In the genomic region with DNA sequence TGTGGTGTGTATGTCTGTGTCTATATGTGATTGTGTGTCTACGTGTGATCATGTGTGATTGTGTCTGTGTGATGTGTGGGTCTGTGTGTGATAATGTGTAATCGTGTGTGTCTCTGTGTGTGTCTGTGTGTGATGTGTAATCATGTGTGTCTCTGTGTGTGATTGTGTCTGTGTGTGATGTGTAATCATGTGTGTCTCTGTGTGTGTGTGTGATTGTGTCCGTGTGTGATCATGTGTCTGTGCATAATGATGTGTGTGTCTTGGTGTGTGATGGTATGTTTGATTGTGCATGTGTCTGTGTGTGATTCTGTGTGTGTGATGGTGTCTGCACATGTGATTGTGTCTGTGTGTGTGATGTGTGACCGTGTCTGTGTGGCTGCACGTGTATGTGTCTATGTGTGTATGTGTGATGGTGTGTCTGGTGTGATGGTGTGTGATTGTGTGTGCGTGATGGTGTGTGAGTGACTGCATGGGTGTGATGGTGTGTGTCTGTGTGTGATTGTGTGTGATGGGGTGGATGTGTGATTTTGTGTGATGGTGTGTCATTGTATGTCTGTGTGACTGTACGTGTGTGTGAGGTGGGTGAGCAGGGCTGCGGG, we compare ENCODE assay signal across 21 cellular contexts.
"Had no signal": no experiment of that assay in that cellular context is flagged by ENCODE, and none has a peak within 500 bp of the region (broad histone marks: within the 10 kb centered on the region; RNA-seq: fewer than 3 reads in every experiment).

No MANE protein-coding gene starts in this region.

- H3K4me3 ChIP-seq: ascending aorta, breast epithelium, esophagus muscularis mucosa had no signal

- DNase-seq: activated CD4-positive, alpha-beta memory T cell treated with anti-CD3 and anti-CD28 coated beads, Interleukin-2, amount 10 ng/mL, durations not matched to agents 7 days and 5 days; activated CD4-positive, alpha-beta T cell treated with anti-CD3 and anti-CD28 coated beads for 4 hours; activated naive CD4-positive, alpha-beta T cell treated with anti-CD3 and anti-CD28 coated beads for 36 hours; activated T-cell treated with anti-CD3 and anti-CD28 coated beads, Interleukin-2, amount 50 U/mL, for 1 hour; effector CD4-positive, alpha-beta T cell; left ventricle myocardium superior; mesenchymal stem cell; natural killer cell; nucleus accumbens; stimulated activated CD4-positive, alpha-beta T cell treated with anti-CD3 and anti-CD28 coated beads, Interleukin-12 subunit alpha, Interleukin-12 subunit beta, amount 100 ng/mL, for 4 hours; stimulated activated CD4-positive, alpha-beta T cell treated with anti-CD3 and anti-CD28 coated beads, Interleukin-1b, Interleukin-23, amount 100 ng/mL, for 48 hours; stimulated activated CD8-positive, alpha-beta memory T cell treated with anti-CD3 and anti-CD28 coated beads, Interleukin-4, amount 100 ng/mL, for 48 hours; stimulated activated naive CD4-positive, alpha-beta T cell; T-helper 2 cell had no signal

- H3K27ac Mint-ChIP-seq: activated CD4-positive, alpha-beta memory T cell treated with anti-CD3 and anti-CD28 coated beads, Interleukin-2, amount 10 ng/mL, durations not matched to agents 7 days and 5 days; activated naive CD4-positive, alpha-beta T cell treated with anti-CD3 and anti-CD28 coated beads for 36 hours; activated T-helper 17 cell treated with anti-CD3 and anti-CD28 coated beads, Interleukin-2, amount 50 U/mL, for 72 hours; progenitor cell of endocrine pancreas had no signal

- H3K27me3 ChIP-seq: ascending aorta, breast epithelium had no signal

- H3K36me3 ChIP-seq: ascending aorta, breast epithelium, esophagus muscularis mucosa had no signal

- FAIRE-seq: endothelial cell of umbilical vein had no signal

- H3K9me3 ChIP-seq: ascending aorta, breast epithelium, esophagus muscularis mucosa had no signal

- H3K4me1 ChIP-seq: ascending aorta, breast epithelium had no signal

- H3K4me3 Mint-ChIP-seq: activated CD4-positive, alpha-beta memory T cell treated with anti-CD3 and anti-CD28 coated beads, Interleukin-2, amount 10 ng/mL, durations not matched to agents 7 days and 5 days; activated naive CD4-positive, alpha-beta T cell treated with anti-CD3 and anti-CD28 coated beads for 36 hours; activated T-helper 17 cell treated with anti-CD3 and anti-CD28 coated beads, Interleukin-2, amount 50 U/mL, for 72 hours; natural killer cell had no signal

- H3K4me1 Mint-ChIP-seq: activated CD4-positive, alpha-beta memory T cell treated with anti-CD3 and anti-CD28 coated beads, Interleukin-2, amount 10 ng/mL, durations not matched to agents 7 days and 5 days had no signal

- ATAC-seq: activated T-helper 17 cell treated with anti-CD3 and anti-CD28 coated beads, Interleukin-2, amount 50 U/mL, for 72 hours; left ventricle myocardium superior; natural killer cell had no signal

- H3K36me3 Mint-ChIP-seq: natural killer cell had no signal

- H3K27me3 Mint-ChIP-seq: activated CD4-positive, alpha-beta memory T cell treated with anti-CD3 and anti-CD28 coated beads, Interleukin-2, amount 10 ng/mL, durations not matched to agents 7 days and 5 days; activated T-helper 17 cell treated with anti-CD3 and anti-CD28 coated beads, Interleukin-2, amount 50 U/mL, for 72 hours had no signal

- H3K27ac ChIP-seq: ascending aorta, breast epithelium, esophagus muscularis mucosa, VCaP had no signal

- H3K9me3 Mint-ChIP-seq: activated naive CD4-positive, alpha-beta T cell treated with anti-CD3 and anti-CD28 coated beads for 36 hours; activated T-helper 17 cell treated with anti-CD3 and anti-CD28 coated beads, Interleukin-2, amount 50 U/mL, for 72 hours; natural killer cell had no signal
